1 cellular context compared by ENCODE assay signal in the genomic region with DNA sequence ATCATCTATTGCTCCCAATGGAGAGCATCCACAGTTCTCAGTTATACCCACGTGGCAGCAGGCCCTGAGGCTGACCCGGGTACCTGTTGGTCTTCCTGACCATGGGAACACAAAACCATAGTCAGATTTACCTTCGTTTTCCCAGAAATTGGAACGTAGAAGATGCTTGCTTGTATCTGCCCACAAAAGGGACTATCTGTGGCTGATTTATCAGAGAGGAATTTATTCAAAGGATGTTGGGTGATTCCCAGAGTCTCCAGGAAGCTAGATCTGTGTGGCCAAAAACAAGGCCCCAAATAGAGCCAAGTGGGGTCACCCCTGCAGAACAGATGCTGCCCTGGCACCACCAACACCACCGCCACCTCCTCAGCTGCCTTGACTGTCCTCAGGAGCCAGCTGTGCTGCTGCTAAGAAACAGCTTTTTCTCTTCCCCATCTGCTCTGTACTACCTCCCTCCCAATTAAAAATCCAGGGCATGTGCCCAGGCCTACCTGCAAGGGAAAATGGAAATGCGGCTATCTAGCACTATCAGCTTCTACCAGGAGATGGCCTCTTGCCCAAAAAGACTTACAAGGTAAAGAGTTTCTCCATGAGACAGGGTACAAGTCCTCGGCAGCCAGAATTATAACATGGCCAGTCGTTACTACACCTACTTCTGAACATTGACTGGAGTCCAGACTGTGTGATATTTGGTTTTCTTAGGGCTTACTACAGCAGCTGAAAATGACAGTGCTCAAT.
TF ChIP-seq lines count a peak whose summit lies in the region.

No MANE protein-coding gene starts in this region.

TF ChIP-seq in SK-N-SH treated with all-trans-retinoic acid at 6 μM for 48 hours, 23 proteins besides CTCF, POLR2A, EP300 and RAD21 (continued from another document):
- TF ChIP-seq, protein P1, sequence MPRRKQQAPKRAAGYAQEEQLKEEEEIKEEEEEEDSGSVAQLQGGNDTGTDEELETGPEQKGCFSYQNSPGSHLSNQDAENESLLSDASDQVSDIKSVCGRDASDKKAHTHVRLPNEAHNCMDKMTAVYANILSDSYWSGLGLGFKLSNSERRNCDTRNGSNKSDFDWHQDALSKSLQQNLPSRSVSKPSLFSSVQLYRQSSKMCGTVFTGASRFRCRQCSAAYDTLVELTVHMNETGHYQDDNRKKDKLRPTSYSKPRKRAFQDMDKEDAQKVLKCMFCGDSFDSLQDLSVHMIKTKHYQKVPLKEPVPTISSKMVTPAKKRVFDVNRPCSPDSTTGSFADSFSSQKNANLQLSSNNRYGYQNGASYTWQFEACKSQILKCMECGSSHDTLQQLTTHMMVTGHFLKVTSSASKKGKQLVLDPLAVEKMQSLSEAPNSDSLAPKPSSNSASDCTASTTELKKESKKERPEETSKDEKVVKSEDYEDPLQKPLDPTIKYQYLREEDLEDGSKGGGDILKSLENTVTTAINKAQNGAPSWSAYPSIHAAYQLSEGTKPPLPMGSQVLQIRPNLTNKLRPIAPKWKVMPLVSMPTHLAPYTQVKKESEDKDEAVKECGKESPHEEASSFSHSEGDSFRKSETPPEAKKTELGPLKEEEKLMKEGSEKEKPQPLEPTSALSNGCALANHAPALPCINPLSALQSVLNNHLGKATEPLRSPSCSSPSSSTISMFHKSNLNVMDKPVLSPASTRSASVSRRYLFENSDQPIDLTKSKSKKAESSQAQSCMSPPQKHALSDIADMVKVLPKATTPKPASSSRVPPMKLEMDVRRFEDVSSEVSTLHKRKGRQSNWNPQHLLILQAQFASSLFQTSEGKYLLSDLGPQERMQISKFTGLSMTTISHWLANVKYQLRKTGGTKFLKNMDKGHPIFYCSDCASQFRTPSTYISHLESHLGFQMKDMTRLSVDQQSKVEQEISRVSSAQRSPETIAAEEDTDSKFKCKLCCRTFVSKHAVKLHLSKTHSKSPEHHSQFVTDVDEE (CRISPR knock-in tag; IDR thresholded peaks at IDR 0.05): no peak
- TF ChIP-seq, protein P2, sequence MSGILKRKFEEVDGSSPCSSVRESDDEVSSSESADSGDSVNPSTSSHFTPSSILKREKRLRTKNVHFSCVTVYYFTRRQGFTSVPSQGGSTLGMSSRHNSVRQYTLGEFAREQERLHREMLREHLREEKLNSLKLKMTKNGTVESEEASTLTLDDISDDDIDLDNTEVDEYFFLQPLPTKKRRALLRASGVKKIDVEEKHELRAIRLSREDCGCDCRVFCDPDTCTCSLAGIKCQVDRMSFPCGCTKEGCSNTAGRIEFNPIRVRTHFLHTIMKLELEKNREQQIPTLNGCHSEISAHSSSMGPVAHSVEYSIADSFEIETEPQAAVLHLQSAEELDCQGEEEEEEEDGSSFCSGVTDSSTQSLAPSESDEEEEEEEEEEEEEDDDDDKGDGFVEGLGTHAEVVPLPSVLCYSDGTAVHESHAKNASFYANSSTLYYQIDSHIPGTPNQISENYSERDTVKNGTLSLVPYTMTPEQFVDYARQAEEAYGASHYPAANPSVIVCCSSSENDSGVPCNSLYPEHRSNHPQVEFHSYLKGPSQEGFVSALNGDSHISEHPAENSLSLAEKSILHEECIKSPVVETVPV (CRISPR knock-in tag; IDR thresholded peaks at IDR 0.05): no peak
- no peak for TF ChIP-seq RARB (CRISPR knock-in tag; IDR thresholded peaks at IDR 0.05)
- no peak for TF ChIP-seq POU6F1 (CRISPR knock-in tag; IDR thresholded peaks at IDR 0.05; ENCODE audit: borderline replicate concordance, low read depth)
- no peak for TF ChIP-seq PPARA (CRISPR knock-in tag; IDR thresholded peaks at IDR 0.05; ENCODE audit: borderline replicate concordance)
- TF ChIP-seq ZNF8 (CRISPR knock-in tag; IDR thresholded peaks at IDR 0.05): no peak
- TF ChIP-seq ARNTL (CRISPR knock-in tag; IDR thresholded peaks at IDR 0.05; ENCODE audit: borderline replicate concordance, low read depth): no peak
- TF ChIP-seq BACH2 (CRISPR knock-in tag; IDR thresholded peaks at IDR 0.05; ENCODE audit: borderline replicate concordance): no peak
